In genomic region chr11:76153609-76153949, GRCh38 we compare ENCODE assay signal across 9 cellular contexts. TPM values are rescaled to one million over a fixed set of nuclear protein-coding genes. Genes with fewer than 3 reads are reported as not detected.
A peak's percentile ranks its signal among the peaks of the same experiment; 100 is the strongest.
DNase-seq lines count a peak whose midpoint lies in the region; ATAC-seq and TF ChIP-seq lines count a peak whose summit lies in the region.
"Had no signal": no experiment of that assay in that cellular context is flagged by ENCODE, and none has a peak within 500 bp of the region (broad histone marks: within the 10 kb centered on the region; RNA-seq: fewer than 3 reads in every experiment).

No MANE protein-coding gene starts in this region.

- POLR2A ChIA-PET in CD4-positive, alpha-beta memory T cell (lab: Charles Lee; ENCODE audit: partially characterized antibody): no interaction called here
- POLR2A ChIA-PET in MCF 10A (lab: Yijun Ruan, JAX): interaction anchor here (0.6 kb wide), 1 partner anchor 243 kb away, joined by 4 read pairs; no protein-coding TSS in a partner anchor
- POLR2A ChIA-PET in naive thymus-derived CD4-positive, alpha-beta T cell (lab: Charles Lee): no interaction called here

- no peak for ATAC-seq in naive thymus-derived CD4-positive, alpha-beta T cell
- ATAC-seq: upper lobe of right lung had no signal

- H3K4me3 ChIP-seq in CD4-positive, alpha-beta memory T cell (ENCODE audit: low read length in 2 of 2): no peak overlapping the region
- no peak overlapping the region for H3K4me3 ChIP-seq in naive thymus-derived CD4-positive, alpha-beta T cell (ENCODE audit: low read length)
- H3K4me3 ChIP-seq in prostate gland: no peak overlapping the region
- H3K4me3 ChIP-seq: upper lobe of right lung had no signal

- CTCF ChIA-PET in CD4-positive, alpha-beta memory T cell (lab: Charles Lee; ENCODE audit: partially characterized antibody): interaction anchor here (0.9 to 2.9 kb wide), 3 partner anchors 32 to 257 kb away, joined by 4 to 105 read pairs (median 11); no protein-coding TSS in a partner anchor
- CTCF ChIA-PET in MCF 10A (lab: Yijun Ruan, JAX): interaction anchor here (0.5 to 3.2 kb wide), 4 partner anchors 9 to 256 kb away, joined by 3 to 88 read pairs (median 3); no protein-coding TSS in a partner anchor
- CTCF ChIA-PET in naive thymus-derived CD4-positive, alpha-beta T cell (lab: Charles Lee): interaction anchor here (1.1 kb wide), 1 partner anchor 257 kb away, joined by 3 read pairs; no protein-coding TSS in a partner anchor

- intact Hi-C loops in CD4-positive, alpha-beta memory T cell (cut with micrococcal nuclease): loop anchor here (5.0 kb wide), 1 partner anchor 351 kb away; no protein-coding TSS in a partner anchor
- intact Hi-C loops in MCF 10A (cut with micrococcal nuclease): loop anchor here (5.0 kb wide), 1 partner anchor 236 kb away; no protein-coding TSS in a partner anchor
- intact Hi-C loops in naive thymus-derived CD4-positive, alpha-beta T cell (cut with micrococcal nuclease): loop anchor here in 1 of 2 donors (2.0 kb wide), 1 partner anchor 431 kb away; no protein-coding TSS in a partner anchor
- intact Hi-C loops in prostate gland (cut with DNase I): loop anchor here (5.0 kb wide), 2 partner anchors 351 to 446 kb away; no protein-coding TSS in a partner anchor

- H3K36me3 Mint-ChIP-seq in CD4-positive, alpha-beta memory T cell: no peaks in the 10 kb centered on the region
- H3K36me3 Mint-ChIP-seq in HFFc6 (ENCODE audit: low read depth) (no peaks in the 10 kb centered on the region), MCF 10A (ENCODE audit: insufficient read depth, unreplicated experiment) (no peaks in the 10 kb centered on the region)
- no peaks in the 10 kb centered on the region for H3K36me3 Mint-ChIP-seq in naive thymus-derived CD4-positive, alpha-beta T cell

- no peak for TF ChIP-seq CTCF in HFFc6 (IDR thresholded peaks at IDR 0.05)
- no peak for TF ChIP-seq CTCF in MCF 10A (IDR thresholded peaks at IDR 0.05; ENCODE audit: unreplicated experiment)
- no peak for TF ChIP-seq CTCF in prostate gland (IDR thresholded peaks at IDR 0.05)

- TF ChIP-seq POLR2A in prostate gland (IDR thresholded peaks at IDR 0.05): no peak

- DNase-seq in CD4-positive, alpha-beta memory T cell: no peak
- DNase-seq in HFFc6: peak; percentile 88
- peak; percentile 3 for DNase-seq in MCF 10A (ENCODE audit: unreplicated experiment)
- no peak for DNase-seq in naive thymus-derived CD4-positive, alpha-beta T cell
- DNase-seq in NCI-H2227 (lab: John Stamatoyannopoulos, UW; ENCODE audit: unreplicated experiment): no peak
- DNase-seq in NCI-H2029 (lab: John Stamatoyannopoulos, UW): no peak
- DNase-seq in anterior cingulate cortex (lab: John Stamatoyannopoulos, UW): no peak
- DNase-seq in prostate gland (ENCODE audit: low spot score): no peak
- DNase-seq: upper lobe of right lung had no signal

- H3K27me3 ChIP-seq in CD4-positive, alpha-beta memory T cell (ENCODE audit: insufficient read depth, low read length): no peaks in the 10 kb centered on the region
- H3K27me3 ChIP-seq in naive thymus-derived CD4-positive, alpha-beta T cell (ENCODE audit: control insufficient read depth in 2 of 2, insufficient read depth in 2 of 2, low read length in 2 of 2): no peaks in the 10 kb centered on the region
- H3K27me3 ChIP-seq in prostate gland (replicated peaks; ENCODE audit: insufficient read depth): no peaks in the 10 kb centered on the region
- H3K27me3 ChIP-seq: upper lobe of right lung had no signal

- H3K4me1 ChIP-seq in CD4-positive, alpha-beta memory T cell (ENCODE audit: insufficient read depth, low read length): peaks cover 22% of the 10 kb centered on the region
- H3K4me1 ChIP-seq in naive thymus-derived CD4-positive, alpha-beta T cell (ENCODE audit: control insufficient read depth in 2 of 2, insufficient read depth in 2 of 2, low read length in 2 of 2): peaks cover 0 to 27% of the 10 kb centered on the region in 2 donors
- H3K4me1 ChIP-seq in prostate gland (replicated peaks): peaks cover 2% of the 10 kb centered on the region

- H3K27ac ChIP-seq in CD4-positive, alpha-beta memory T cell (ENCODE audit: low read depth, low read length): no peak overlapping the region
- no peak overlapping the region for H3K27ac ChIP-seq in naive thymus-derived CD4-positive, alpha-beta T cell (ENCODE audit: low read depth, low read length)
- no peak overlapping the region for H3K27ac ChIP-seq in prostate gland
- H3K27ac ChIP-seq: upper lobe of right lung had no signal

- peak overlapping the region in 3 of 7 donors; percentile 3 to 48 (median 15) for H3K27ac Mint-ChIP-seq in CD4-positive, alpha-beta memory T cell
- H3K27ac Mint-ChIP-seq in HFFc6 (peak overlapping the region; percentile 75), MCF 10A (ENCODE audit: low read depth, unreplicated experiment) (no peak overlapping the region)
- peak overlapping the region in 4 of 9 donors; percentile 6 to 57 (median 20) for H3K27ac Mint-ChIP-seq in naive thymus-derived CD4-positive, alpha-beta T cell

- H3K27me3 Mint-ChIP-seq in CD4-positive, alpha-beta memory T cell: peaks cover 0 to 2% of the 10 kb centered on the region in 2 donors
- H3K27me3 Mint-ChIP-seq in HFFc6 (ENCODE audit: insufficient read depth): peaks cover 15% of the 10 kb centered on the region
- H3K27me3 Mint-ChIP-seq in MCF 10A (ENCODE audit: insufficient read depth, unreplicated experiment): peaks cover 11% of the 10 kb centered on the region
- peaks cover 4 to 22% (median 10%) of the 10 kb centered on the region in 5 donors for H3K27me3 Mint-ChIP-seq in naive thymus-derived CD4-positive, alpha-beta T cell

- H3K9me3 Mint-ChIP-seq in CD4-positive, alpha-beta memory T cell: no peaks in the 10 kb centered on the region
- H3K9me3 Mint-ChIP-seq in HFFc6 (no peaks in the 10 kb centered on the region), MCF 10A (ENCODE audit: unreplicated experiment) (no peaks in the 10 kb centered on the region)
- H3K9me3 Mint-ChIP-seq in naive thymus-derived CD4-positive, alpha-beta T cell: no peaks in the 10 kb centered on the region

- peak overlapping the region in 5 of 8 donors; percentile 58 to 86 (median 80) for H3K4me3 Mint-ChIP-seq in CD4-positive, alpha-beta memory T cell
- H3K4me3 Mint-ChIP-seq in HFFc6: peak overlapping the region; percentile 22
- H3K4me3 Mint-ChIP-seq in MCF 10A (ENCODE audit: unreplicated experiment): no peak overlapping the region
- H3K4me3 Mint-ChIP-seq in naive thymus-derived CD4-positive, alpha-beta T cell: peak overlapping the region in 8 of 10 donors; percentile 17 to 90 (median 78)

- H3K36me3 ChIP-seq in CD4-positive, alpha-beta memory T cell (ENCODE audit: insufficient read depth, low read length): no peaks in the 10 kb centered on the region
- no peaks in the 10 kb centered on the region for H3K36me3 ChIP-seq in naive thymus-derived CD4-positive, alpha-beta T cell (ENCODE audit: control insufficient read depth in 2 of 3, insufficient read depth in 3 of 3, low read length in 3 of 3)
- no peaks in the 10 kb centered on the region for H3K36me3 ChIP-seq in prostate gland
- H3K36me3 ChIP-seq: upper lobe of right lung had no signal

- WGBS in prostate gland: 78% methylated on average over 6 of the region's 6 CpGs

- no TSS peak for BruUV-seq in MCF 10A (replicated peaks; lab: Mats Ljungman, UMichigan)

- H3K4me1 Mint-ChIP-seq in CD4-positive, alpha-beta memory T cell: peaks cover 16 to 28% (median 22%) of the 10 kb centered on the region in 4 donors
- H3K4me1 Mint-ChIP-seq in HFFc6 (ENCODE audit: low read depth) (peaks cover 34% of the 10 kb centered on the region), MCF 10A (ENCODE audit: insufficient read depth, unreplicated experiment) (peaks cover 9% of the 10 kb centered on the region)
- H3K4me1 Mint-ChIP-seq in naive thymus-derived CD4-positive, alpha-beta T cell: peaks cover 16 to 25% (median 21%) of the 10 kb centered on the region in 7 donors

- H3K9me3 ChIP-seq in CD4-positive, alpha-beta memory T cell (ENCODE audit: control insufficient read depth in 1 of 2, low read length in 2 of 2): no peaks in the 10 kb centered on the region
- H3K9me3 ChIP-seq in naive thymus-derived CD4-positive, alpha-beta T cell (ENCODE audit: control insufficient read depth in 2 of 3, low read length in 3 of 3): no peaks in the 10 kb centered on the region
- H3K9me3 ChIP-seq in prostate gland: no peaks in the 10 kb centered on the region
- H3K9me3 ChIP-seq: upper lobe of right lung had no signal

RNA-seq across cellular contexts. Expression of gene WNT11, which starts 52.7 kb away (rescaled TPM):
- total RNA-seq in CD4-positive, alpha-beta memory T cell: under 1 TPM in 1 of 2 experiments, not detected in 1; 0.93 TPM
- polyA plus RNA-seq in CD4-positive, alpha-beta memory T cell: under 1 TPM in 1 of 2 donors, not detected in 1; 0.16 TPM
- not detected for total RNA-seq in HFFc6 (2021; fragmentation: NEBNext Ultra II Directional; extraction: Animal tissue kit (Norgen Biotek cat#: 25700))
- total RNA-seq in MCF 10A (2022) (not detected in 2 replicates), prostate gland (1 to 10 TPM; 4.1 to 9.3 TPM)
- under 1 TPM in 2 of 5 experiments, not detected in 3; 0.27 to 0.45 TPM for total RNA-seq in naive thymus-derived CD4-positive, alpha-beta T cell
- polyA plus RNA-seq in naive thymus-derived CD4-positive, alpha-beta T cell: under 1 TPM in 1 of 2 donors, not detected in 1; 0.16 TPM

Comparison
In these comparisons a context has a peak if more than half of its experiments do, and no peak if none do; other contexts are left out.
1. DNase-seq: peak in HFFc6 (single experiment) and MCF 10A (single experiment); none in CD4-positive, alpha-beta memory T cell (0 of 5), naive thymus-derived CD4-positive, alpha-beta T cell (0 of 9), NCI-H2227 (single experiment), NCI-H2029 (single experiment), anterior cingulate cortex (0 of 58) and prostate gland (single experiment).